ENCODE assay signal across 32 cellular contexts in the genomic region with DNA sequence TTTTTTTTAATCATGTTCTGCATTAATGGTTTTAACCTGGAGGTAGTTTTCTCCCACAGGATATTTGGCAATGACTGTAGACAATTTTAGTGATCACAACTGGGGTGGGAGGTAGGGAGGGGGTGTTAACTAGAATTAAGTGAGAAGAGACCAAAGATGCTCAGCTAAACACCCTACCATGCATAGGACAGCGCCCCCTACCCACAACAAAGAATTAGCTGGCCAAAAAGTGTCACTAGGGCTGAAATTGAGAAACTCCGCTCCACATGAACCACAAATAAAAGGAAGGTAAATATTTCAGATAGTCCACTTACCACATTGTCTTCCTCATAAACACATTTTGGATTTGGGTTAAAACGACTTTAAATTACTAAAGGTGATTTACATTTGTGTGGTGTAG.
A peak's percentile ranks its signal among the peaks of the same experiment; 100 is the strongest.
DNase-seq lines count a peak whose midpoint lies in the region; ATAC-seq and TF ChIP-seq lines count a peak whose summit lies in the region.
"Had no signal": no experiment of that assay in that cellular context is flagged by ENCODE, and none has a peak within 500 bp of the region (broad histone marks: within the 10 kb centered on the region; RNA-seq: fewer than 3 reads in every experiment).

No MANE protein-coding gene starts in this region.

- H3K4me1 ChIP-seq in Loucy (ENCODE audit: insufficient read depth, low read length, poor library complexity, severe bottlenecking) (no peaks in the 10 kb centered on the region), neural progenitor cell (no peaks in the 10 kb centered on the region), right atrium auricular region (no peaks in the 10 kb centered on the region)
- H3K4me1 ChIP-seq: ascending aorta, colonic mucosa, HAP-1, heart left ventricle, sigmoid colon, uterus had no signal

- H3K9me2 ChIP-seq in Loucy (replicated peaks; ENCODE audit: low read depth, low read length): no peaks in the 10 kb centered on the region

- POLR2A ChIA-PET in WTC11 (lab: Charles Lee): interaction anchor here (0.6 to 1.2 kb wide), 2 partner anchors 42 to 233 kb away, joined by 3 to 4 read pairs; no protein-coding TSS in a partner anchor

- no peaks in the 10 kb centered on the region for H3K79me2 ChIP-seq in Loucy (ENCODE audit: insufficient read depth, low read length)
- H3K79me2 ChIP-seq in neural progenitor cell (ENCODE audit: low read depth): no peaks in the 10 kb centered on the region

- no peaks in the 10 kb centered on the region for H3F3A ChIP-seq in Loucy (ENCODE audit: low read depth)
- H3F3A ChIP-seq in neural progenitor cell (ENCODE audit: low read depth): no peaks in the 10 kb centered on the region

- no peak overlapping the region for H3K9ac ChIP-seq in Loucy (ENCODE audit: low read depth, low read length, poor library complexity, severe bottlenecking)
- no peak overlapping the region for H3K9ac ChIP-seq in neural progenitor cell

- H3K27ac Mint-ChIP-seq in WTC11: no peak overlapping the region
- H3K27ac Mint-ChIP-seq in neural progenitor cell: no peak overlapping the region
- H3K27ac Mint-ChIP-seq: activated naive CD8-positive, alpha-beta T cell treated with anti-CD3 and anti-CD28 coated beads, Interleukin-2, amount 10 ng/mL, durations not matched to agents 7 days and 5 days; T-helper 2 cell treated with Interferon-gamma antibody and Interleukin-4, amounts not matched to agents 5 μg/mL and 100 μg/mL, for 36 hours had no signal

- no peak overlapping the region for H3K4me3 ChIP-seq in Loucy (ENCODE audit: low read length, poor library complexity, severe bottlenecking)
- no peak overlapping the region for H3K4me3 ChIP-seq in neural progenitor cell
- H3K4me3 ChIP-seq in right atrium auricular region: no peak overlapping the region
- H3K4me3 ChIP-seq: ascending aorta, cardiac muscle cell, colonic mucosa, HAP-1, heart left ventricle, sigmoid colon, SK-N-MC, thoracic aorta, uterus had no signal

- no peaks in the 10 kb centered on the region for H3K36me3 ChIP-seq in Loucy (ENCODE audit: insufficient read depth, low read length)
- H3K36me3 ChIP-seq in neural progenitor cell: no peaks in the 10 kb centered on the region
- H3K36me3 ChIP-seq in right atrium auricular region: no peaks in the 10 kb centered on the region
- H3K36me3 ChIP-seq: ascending aorta, cardiac muscle cell, colonic mucosa, HAP-1, heart left ventricle, sigmoid colon, thoracic aorta, uterus had no signal

- ATAC-seq in WTC11 (peak; percentile 46), GM21423 (IDR thresholded peaks at IDR 0.05; ENCODE audit: unreplicated experiment) (no peak)
- ATAC-seq: heart left ventricle; left cardiac atrium; stimulated activated naive CD8-positive, alpha-beta T cell treated with anti-CD3 and anti-CD28 coated beads, Interleukin-15, Interleukin-2, amounts not matched to agents 100 U/mL and 50 U/mL, for 24 hours had no signal

- no peak overlapping the region for H2AFZ ChIP-seq in Loucy (ENCODE audit: low read length)
- H2AFZ ChIP-seq in neural progenitor cell (replicated peaks): no peak overlapping the region

- no peaks in the 10 kb centered on the region for H3K27me3 Mint-ChIP-seq in WTC11 (ENCODE audit: low read depth)
- H3K27me3 Mint-ChIP-seq in neural progenitor cell (ENCODE audit: insufficient read depth, low read depth): peaks cover 7% of the 10 kb centered on the region
- H3K27me3 Mint-ChIP-seq: activated naive CD8-positive, alpha-beta T cell treated with anti-CD3 and anti-CD28 coated beads, Interleukin-2, amount 10 ng/mL, durations not matched to agents 7 days and 5 days had no signal

- peaks cover 9% of the 10 kb centered on the region for H3K9me3 Mint-ChIP-seq in WTC11
- peaks cover 11% of the 10 kb centered on the region for H3K9me3 Mint-ChIP-seq in neural progenitor cell

- no peak overlapping the region for H3K4me2 ChIP-seq in Loucy (ENCODE audit: low read depth, low read length, poor library complexity, severe bottlenecking)
- no peak overlapping the region for H3K4me2 ChIP-seq in neural progenitor cell

- DNase-seq in WTC11 (ENCODE audit: low spot score) (peak; percentile 49), neural progenitor cell (ENCODE audit: low spot score) (no peak), dermis blood vessel endothelial cell (no peak), right atrium auricular region (ENCODE audit: low spot score) (no peak), GM03348 (ENCODE audit: low spot score) (no peak)
- DNase-seq: activated CD4-positive, alpha-beta T cell treated with anti-CD3 and anti-CD28 coated beads for 4 hours; activated CD8-positive, alpha-beta memory T cell treated with anti-CD3 and anti-CD28 coated beads for 24 hours; activated effector memory CD4-positive, alpha-beta T cell treated with Interleukin-2 at 50 U/mL for 16 hours; activated naive CD8-positive, alpha-beta T cell treated with anti-CD3 and anti-CD28 coated beads, Interleukin-2, amount 10 ng/mL, durations not matched to agents 7 days and 5 days; C1 segment of cervical spinal cord; colonic mucosa; effector memory CD4-positive, alpha-beta T cell; foreskin fibroblast; Kasumi-1; left cardiac atrium; NCI-H1092; NCI-H187; NCI-H526; sigmoid colon; stimulated activated CD4-positive, alpha-beta T cell treated with anti-CD3 and anti-CD28 coated beads, Interleukin-15, amount 100 ng/mL, for 24 hours; stimulated activated naive CD8-positive, alpha-beta T cell treated with anti-CD3 and anti-CD28 coated beads, Interleukin-15, Interleukin-2, amounts not matched to agents 100 U/mL and 50 U/mL, for 24 hours; uterus had no signal

- CTCF ChIA-PET in WTC11 (lab: Charles Lee): interaction anchor here (0.6 to 2.1 kb wide), 15 partner anchors 9 to 799 kb away, joined by 3 to 12 read pairs (median 3); no protein-coding TSS in a partner anchor

- H3K4me1 Mint-ChIP-seq in WTC11: peaks cover 5% of the 10 kb centered on the region; the same call in 1 of the 2 replicates
- no peaks in the 10 kb centered on the region for H3K4me1 Mint-ChIP-seq in neural progenitor cell
- H3K4me1 Mint-ChIP-seq: activated naive CD8-positive, alpha-beta T cell treated with anti-CD3 and anti-CD28 coated beads, Interleukin-2, amount 10 ng/mL, durations not matched to agents 7 days and 5 days had no signal

- H3K4me3 Mint-ChIP-seq in WTC11 (no peak overlapping the region), neural progenitor cell (no peak overlapping the region)
- H3K4me3 Mint-ChIP-seq: activated naive CD8-positive, alpha-beta T cell treated with anti-CD3 and anti-CD28 coated beads, Interleukin-2, amount 10 ng/mL, durations not matched to agents 7 days and 5 days; T-helper 2 cell treated with Interferon-gamma antibody and Interleukin-4, amounts not matched to agents 5 μg/mL and 100 μg/mL, for 36 hours had no signal

- H4K20me1 ChIP-seq in Loucy (ENCODE audit: insufficient read depth, low read length, poor library complexity, severe bottlenecking): no peaks in the 10 kb centered on the region
- H4K20me1 ChIP-seq in neural progenitor cell (ENCODE audit: low read depth): no peaks in the 10 kb centered on the region

- peak; percentile 19; the same call in 1 of the 2 replicates for TF ChIP-seq CTCF in GM12874 (IDR thresholded peaks at IDR 0.05; ENCODE audit: insufficient read depth, low read depth, low read length)
- TF ChIP-seq CTCF in Loucy (conservative IDR thresholded peaks at IDR 0.05; ENCODE audit: low read length): peak; percentile 51
- TF ChIP-seq CTCF in WTC11 (IDR thresholded peaks at IDR 0.05): peak; percentile 64
- TF ChIP-seq CTCF in neural progenitor cell (IDR thresholded peaks at IDR 0.05): peak; percentile 49
- no peak for TF ChIP-seq CTCF in right atrium auricular region (IDR thresholded peaks at IDR 0.05)

- H3K27me3 ChIP-seq in Loucy (ENCODE audit: insufficient read depth, low read length, poor library complexity, severe bottlenecking) (no peaks in the 10 kb centered on the region), neural progenitor cell (no peaks in the 10 kb centered on the region), right atrium auricular region (no peaks in the 10 kb centered on the region)
- H3K27me3 ChIP-seq: ascending aorta, cardiac muscle cell, colonic mucosa, heart left ventricle, sigmoid colon, uterus had no signal

- H3K9me3 ChIP-seq in Loucy (ENCODE audit: insufficient read depth, low read depth, low read length) (no peaks in the 10 kb centered on the region), neural progenitor cell (ENCODE audit: low read depth) (no peaks in the 10 kb centered on the region), right atrium auricular region (no peaks in the 10 kb centered on the region)
- H3K9me3 ChIP-seq: ascending aorta, colonic mucosa, HAP-1, sigmoid colon, thoracic aorta, uterus had no signal

- H3K36me3 Mint-ChIP-seq in WTC11: peaks cover 5% of the 10 kb centered on the region
- H3K36me3 Mint-ChIP-seq in neural progenitor cell: peaks cover 2% of the 10 kb centered on the region
- H3K36me3 Mint-ChIP-seq: activated naive CD8-positive, alpha-beta T cell treated with anti-CD3 and anti-CD28 coated beads, Interleukin-2, amount 10 ng/mL, durations not matched to agents 7 days and 5 days had no signal

- H3K27ac ChIP-seq in neural progenitor cell (no peak overlapping the region), right atrium auricular region (no peak overlapping the region)
- H3K27ac ChIP-seq: ascending aorta, cardiac muscle cell, colonic mucosa, heart left ventricle, sigmoid colon, SK-N-MC, thoracic aorta, uterus had no signal

TF ChIP-seq in WTC11, 78 proteins besides CTCF, POLR2A, EP300 and RAD21 (continues in another document):
- TF ChIP-seq, protein P1, sequence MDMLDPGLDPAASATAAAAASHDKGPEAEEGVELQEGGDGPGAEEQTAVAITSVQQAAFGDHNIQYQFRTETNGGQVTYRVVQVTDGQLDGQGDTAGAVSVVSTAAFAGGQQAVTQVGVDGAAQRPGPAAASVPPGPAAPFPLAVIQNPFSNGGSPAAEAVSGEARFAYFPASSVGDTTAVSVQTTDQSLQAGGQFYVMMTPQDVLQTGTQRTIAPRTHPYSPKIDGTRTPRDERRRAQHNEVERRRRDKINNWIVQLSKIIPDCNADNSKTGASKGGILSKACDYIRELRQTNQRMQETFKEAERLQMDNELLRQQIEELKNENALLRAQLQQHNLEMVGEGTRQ (CRISPR knock-in tag; IDR thresholded peaks at IDR 0.05): no peak
- TF ChIP-seq TEAD1 (CRISPR knock-in tag; IDR thresholded peaks at IDR 0.05) (no peak), NFE2L1 (CRISPR knock-in tag; IDR thresholded peaks at IDR 0.05) (no peak), ZNF121 (CRISPR knock-in tag; IDR thresholded peaks at IDR 0.05) (no peak)
- TF ChIP-seq, protein P2, sequence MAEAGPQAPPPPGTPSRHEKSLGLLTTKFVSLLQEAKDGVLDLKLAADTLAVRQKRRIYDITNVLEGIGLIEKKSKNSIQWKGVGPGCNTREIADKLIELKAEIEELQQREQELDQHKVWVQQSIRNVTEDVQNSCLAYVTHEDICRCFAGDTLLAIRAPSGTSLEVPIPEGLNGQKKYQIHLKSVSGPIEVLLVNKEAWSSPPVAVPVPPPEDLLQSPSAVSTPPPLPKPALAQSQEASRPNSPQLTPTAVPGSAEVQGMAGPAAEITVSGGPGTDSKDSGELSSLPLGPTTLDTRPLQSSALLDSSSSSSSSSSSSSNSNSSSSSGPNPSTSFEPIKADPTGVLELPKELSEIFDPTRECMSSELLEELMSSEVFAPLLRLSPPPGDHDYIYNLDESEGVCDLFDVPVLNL (CRISPR knock-in tag; IDR thresholded peaks at IDR 0.05; ENCODE audit: borderline replicate concordance, low read depth): no peak

Comparison
In these comparisons a context has a peak if more than half of its experiments do, and no peak if none do; other contexts are left out.
1. CTCF ChIP-seq: peak in GM12874 (single experiment), Loucy (single experiment), WTC11 (single experiment) and neural progenitor cell (single experiment); none in right atrium auricular region (0 of 2).